20 cellular contexts compared by ENCODE assay signal in the genomic region with DNA sequence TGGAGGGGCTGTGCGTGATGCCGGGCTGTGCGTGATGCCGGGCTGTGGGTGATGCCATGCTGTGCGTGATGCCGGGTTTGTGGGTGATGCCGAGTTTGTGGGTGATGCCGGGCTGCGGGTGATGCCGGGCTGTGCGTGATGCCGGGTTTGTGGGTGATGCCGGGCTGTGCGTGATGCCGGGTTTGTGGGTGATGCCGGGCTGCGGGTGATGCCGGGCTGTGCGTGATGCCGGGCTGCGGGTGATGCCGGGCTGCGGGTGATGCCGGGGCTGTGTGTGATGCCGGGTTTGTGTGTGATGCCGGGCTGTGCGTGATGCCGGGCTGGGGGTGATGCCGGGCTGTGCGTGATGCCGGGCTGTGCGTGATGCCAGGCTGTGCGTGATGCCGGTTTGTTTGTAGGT.
"Had no signal": no experiment of that assay in that cellular context is flagged by ENCODE, and none has a peak within 500 bp of the region (broad histone marks: within the 10 kb centered on the region; RNA-seq: fewer than 3 reads in every experiment).

No MANE protein-coding gene starts in this region.

- H3K27me3 Mint-ChIP-seq: naive thymus-derived CD8-positive, alpha-beta T cell; stimulated activated naive CD8-positive, alpha-beta T cell treated with anti-CD3 and anti-CD28 coated beads, Interleukin-15, Interleukin-2, amounts not matched to agents 100 ng/mL and 50 ng/mL, for 24 hours had no signal

- H3K4me3 Mint-ChIP-seq: stimulated activated naive CD8-positive, alpha-beta T cell treated with anti-CD3 and anti-CD28 coated beads, Interleukin-15, Interleukin-2, amounts not matched to agents 100 ng/mL and 50 ng/mL, for 24 hours; T-helper 2 cell treated with Interferon-gamma antibody and Interleukin-4, amounts not matched to agents 5 μg/mL and 100 μg/mL, for 36 hours had no signal

- H3K27ac Mint-ChIP-seq: stimulated activated naive CD8-positive, alpha-beta T cell treated with anti-CD3 and anti-CD28 coated beads, Interleukin-15, Interleukin-2, amounts not matched to agents 100 ng/mL and 50 ng/mL, for 24 hours; T-helper 2 cell treated with Interferon-gamma antibody and Interleukin-4, amounts not matched to agents 5 μg/mL and 100 μg/mL, for 36 hours had no signal

- ATAC-seq: left lung; mucosa of descending colon; naive thymus-derived CD8-positive, alpha-beta T cell; right cardiac atrium had no signal

- H3K36me3 ChIP-seq: cardiac muscle cell, prostate gland had no signal

- DNase-seq: activated CD4-positive, alpha-beta T cell treated with anti-CD3 and anti-CD28 coated beads, Interleukin-2, amount 50 U/mL, for 1 hour; activated naive CD4-positive, alpha-beta T cell treated with anti-CD3 and anti-CD28 coated beads, Interleukin-2, amount 50 U/mL, for 16 hours; activated T-cell treated with anti-CD3 and anti-CD28 coated beads for 4 hours; colonic mucosa; effector CD4-positive, alpha-beta T cell; foreskin fibroblast; hippocampal formation; kidney; left lung; mucosa of descending colon; right cardiac atrium; small intestine; stimulated activated CD4-positive, alpha-beta T cell treated with anti-CD3 and anti-CD28 coated beads, Interleukin-4, amount 100 ng/mL, for 24 hours had no signal

- H3K9me3 ChIP-seq: colonic mucosa, left lung, mucosa of descending colon, prostate gland, suprapubic skin, upper lobe of left lung had no signal

- H3K9me3 Mint-ChIP-seq: naive thymus-derived CD8-positive, alpha-beta T cell; stimulated activated naive CD8-positive, alpha-beta T cell treated with anti-CD3 and anti-CD28 coated beads, Interleukin-15, Interleukin-2, amounts not matched to agents 100 ng/mL and 50 ng/mL, for 24 hours; T-helper 2 cell treated with Interferon-gamma antibody and Interleukin-4, amounts not matched to agents 5 μg/mL and 100 μg/mL, for 36 hours had no signal

- H3K27me3 ChIP-seq: cardiac muscle cell, colonic mucosa, left lung, suprapubic skin, upper lobe of left lung had no signal

- H3K4me1 ChIP-seq: colonic mucosa had no signal

- H3K27ac ChIP-seq: cardiac muscle cell, colonic mucosa, left lung, prostate gland, suprapubic skin, upper lobe of left lung had no signal

- H3K4me3 ChIP-seq: cardiac muscle cell, colonic mucosa, left lung, mucosa of descending colon, prostate gland, suprapubic skin, upper lobe of left lung had no signal
